Comparison of ENCODE assay signal across 8 cellular contexts in the genomic region with DNA sequence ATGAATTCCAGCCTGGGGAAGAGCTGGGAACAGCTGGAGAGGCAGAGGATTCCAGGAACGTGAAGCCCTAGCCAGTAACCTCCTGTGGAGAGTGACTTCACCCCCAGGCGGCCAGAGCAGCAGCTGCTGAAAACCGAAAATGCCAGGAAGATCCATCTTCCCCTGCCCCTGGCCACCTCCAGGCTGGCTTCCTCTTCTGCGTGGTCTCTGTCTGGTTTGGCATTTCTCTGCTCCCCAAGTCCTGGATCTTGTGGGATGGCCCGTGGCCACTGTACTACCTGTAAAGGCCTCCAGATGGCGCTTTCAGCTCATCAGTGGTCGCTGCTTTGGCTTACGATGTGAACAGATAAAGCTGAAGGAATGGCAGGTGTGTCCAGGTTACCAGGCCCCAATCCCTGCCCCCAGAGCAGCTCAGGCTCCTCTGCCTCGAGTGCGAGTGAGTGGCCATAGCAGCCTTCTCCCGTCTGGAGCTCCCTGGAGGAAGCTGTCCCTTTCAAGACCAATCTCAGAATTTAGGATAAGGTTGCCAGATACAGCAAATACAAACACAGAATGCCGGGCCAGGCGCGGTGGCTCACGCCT. TPM values are rescaled to one million over a fixed set of nuclear protein-coding genes. Genes with fewer than 3 reads are reported as not detected.
DNase-seq lines count a peak whose midpoint lies in the region; ATAC-seq and TF ChIP-seq lines count a peak whose summit lies in the region.

No MANE protein-coding gene starts in this region.

- DNase-seq in D341Med (ENCODE audit: low spot score): peak; percentile 83
- DNase-seq in HuH-7.5 (ENCODE audit: low spot score): peak; percentile 77
- peak; percentile 10 for DNase-seq in NOMO-1 treated with dmso at 0.1 percent for 144 hours (lab: John Stamatoyannopoulos, UW; ENCODE audit: unreplicated experiment)
- DNase-seq in activated CD8-positive, alpha-beta memory T cell treated with anti-CD3 and anti-CD28 coated beads, Interleukin-2, amount 50 U/mL, for 24 hours (ENCODE audit: extremely low read depth): peak; percentile 39
- no peak for DNase-seq in epithelial cell of proximal tubule (ENCODE audit: low read depth)
- DNase-seq in mucosa of gallbladder (ENCODE audit: low spot score): peak; percentile 85
- DNase-seq in stimulated activated CD8-positive, alpha-beta memory T cell treated with anti-CD3 and anti-CD28 coated beads, Interleukin-7, amount 100 ng/mL, for 1 hour (ENCODE audit: low read depth in 2 of 2): peak; percentile 62

- H3K4me3 ChIP-seq in epithelial cell of proximal tubule (ENCODE audit: low read depth, low read length): no peak overlapping the region

- no peak for ATAC-seq in HG02981 (IDR thresholded peaks at IDR 0.05; ENCODE audit: unreplicated experiment)

- peak; percentile 95 for TF ChIP-seq CTCF in epithelial cell of proximal tubule (conservative IDR thresholded peaks at IDR 0.05; ENCODE audit: low read depth, low read length)

RNA-seq across cellular contexts. Expression of a gene that starts 8.7 kb away (rescaled TPM):
- total RNA-seq in epithelial cell of proximal tubule: 0.72 and 1.6 TPM in 2 replicates
- total RNA-seq in mucosa of gallbladder: 25.2 TPM

Comparison
In these comparisons a context has a peak if more than half of its experiments do, and no peak if none do; other contexts are left out.
1. RNA of a gene that starts 8.7 kb away (total RNA-seq): 25.2 TPM in mucosa of gallbladder (single experiment); 0.72 to 1.6 TPM in epithelial cell of proximal tubule; every median in the first group is over 10 times any median in the second.